ENCODE assay signal across 1 cellular context in the genomic region with DNA sequence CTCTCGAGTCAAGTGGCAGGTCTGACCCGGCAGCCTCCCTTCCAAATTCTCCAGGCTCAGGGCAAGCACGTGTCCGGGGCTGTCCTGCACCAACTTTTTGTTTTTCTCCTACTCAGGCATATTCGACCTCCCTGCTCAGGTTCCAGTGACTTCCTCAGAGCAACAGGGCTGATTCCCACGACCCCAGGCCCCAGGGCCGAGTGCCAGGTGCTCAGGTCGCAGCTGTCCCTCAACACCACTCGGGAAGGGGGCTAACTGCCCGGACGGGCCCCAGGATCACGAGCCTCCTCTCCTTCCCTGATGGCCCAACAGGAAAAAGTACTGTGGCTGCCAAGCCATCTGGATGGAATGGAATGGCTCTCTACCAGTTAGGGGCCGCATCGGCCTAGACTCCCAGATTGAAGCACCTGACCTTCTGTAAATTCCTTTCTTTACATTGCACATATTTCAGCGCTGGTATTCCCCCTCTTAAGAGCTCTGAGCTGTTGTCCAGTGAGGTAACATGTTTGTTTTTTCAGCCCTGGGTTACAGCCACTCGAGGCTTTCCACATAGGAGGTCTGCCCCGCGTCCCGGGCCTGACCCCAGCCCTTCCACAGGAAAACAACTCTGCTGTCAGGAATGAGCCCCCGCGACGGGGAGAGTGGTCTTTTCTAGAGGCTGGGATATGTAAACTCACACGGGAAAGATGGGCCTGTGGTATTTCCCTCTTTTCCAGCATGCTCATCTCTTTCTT.
TF ChIP-seq lines count a peak whose summit lies in the region.

No MANE protein-coding gene starts in this region.

TF ChIP-seq in HepG2, 621 proteins besides CTCF, POLR2A, EP300 and RAD21 (continued from another document and continues in another):
- TF ChIP-seq, protein P1, sequence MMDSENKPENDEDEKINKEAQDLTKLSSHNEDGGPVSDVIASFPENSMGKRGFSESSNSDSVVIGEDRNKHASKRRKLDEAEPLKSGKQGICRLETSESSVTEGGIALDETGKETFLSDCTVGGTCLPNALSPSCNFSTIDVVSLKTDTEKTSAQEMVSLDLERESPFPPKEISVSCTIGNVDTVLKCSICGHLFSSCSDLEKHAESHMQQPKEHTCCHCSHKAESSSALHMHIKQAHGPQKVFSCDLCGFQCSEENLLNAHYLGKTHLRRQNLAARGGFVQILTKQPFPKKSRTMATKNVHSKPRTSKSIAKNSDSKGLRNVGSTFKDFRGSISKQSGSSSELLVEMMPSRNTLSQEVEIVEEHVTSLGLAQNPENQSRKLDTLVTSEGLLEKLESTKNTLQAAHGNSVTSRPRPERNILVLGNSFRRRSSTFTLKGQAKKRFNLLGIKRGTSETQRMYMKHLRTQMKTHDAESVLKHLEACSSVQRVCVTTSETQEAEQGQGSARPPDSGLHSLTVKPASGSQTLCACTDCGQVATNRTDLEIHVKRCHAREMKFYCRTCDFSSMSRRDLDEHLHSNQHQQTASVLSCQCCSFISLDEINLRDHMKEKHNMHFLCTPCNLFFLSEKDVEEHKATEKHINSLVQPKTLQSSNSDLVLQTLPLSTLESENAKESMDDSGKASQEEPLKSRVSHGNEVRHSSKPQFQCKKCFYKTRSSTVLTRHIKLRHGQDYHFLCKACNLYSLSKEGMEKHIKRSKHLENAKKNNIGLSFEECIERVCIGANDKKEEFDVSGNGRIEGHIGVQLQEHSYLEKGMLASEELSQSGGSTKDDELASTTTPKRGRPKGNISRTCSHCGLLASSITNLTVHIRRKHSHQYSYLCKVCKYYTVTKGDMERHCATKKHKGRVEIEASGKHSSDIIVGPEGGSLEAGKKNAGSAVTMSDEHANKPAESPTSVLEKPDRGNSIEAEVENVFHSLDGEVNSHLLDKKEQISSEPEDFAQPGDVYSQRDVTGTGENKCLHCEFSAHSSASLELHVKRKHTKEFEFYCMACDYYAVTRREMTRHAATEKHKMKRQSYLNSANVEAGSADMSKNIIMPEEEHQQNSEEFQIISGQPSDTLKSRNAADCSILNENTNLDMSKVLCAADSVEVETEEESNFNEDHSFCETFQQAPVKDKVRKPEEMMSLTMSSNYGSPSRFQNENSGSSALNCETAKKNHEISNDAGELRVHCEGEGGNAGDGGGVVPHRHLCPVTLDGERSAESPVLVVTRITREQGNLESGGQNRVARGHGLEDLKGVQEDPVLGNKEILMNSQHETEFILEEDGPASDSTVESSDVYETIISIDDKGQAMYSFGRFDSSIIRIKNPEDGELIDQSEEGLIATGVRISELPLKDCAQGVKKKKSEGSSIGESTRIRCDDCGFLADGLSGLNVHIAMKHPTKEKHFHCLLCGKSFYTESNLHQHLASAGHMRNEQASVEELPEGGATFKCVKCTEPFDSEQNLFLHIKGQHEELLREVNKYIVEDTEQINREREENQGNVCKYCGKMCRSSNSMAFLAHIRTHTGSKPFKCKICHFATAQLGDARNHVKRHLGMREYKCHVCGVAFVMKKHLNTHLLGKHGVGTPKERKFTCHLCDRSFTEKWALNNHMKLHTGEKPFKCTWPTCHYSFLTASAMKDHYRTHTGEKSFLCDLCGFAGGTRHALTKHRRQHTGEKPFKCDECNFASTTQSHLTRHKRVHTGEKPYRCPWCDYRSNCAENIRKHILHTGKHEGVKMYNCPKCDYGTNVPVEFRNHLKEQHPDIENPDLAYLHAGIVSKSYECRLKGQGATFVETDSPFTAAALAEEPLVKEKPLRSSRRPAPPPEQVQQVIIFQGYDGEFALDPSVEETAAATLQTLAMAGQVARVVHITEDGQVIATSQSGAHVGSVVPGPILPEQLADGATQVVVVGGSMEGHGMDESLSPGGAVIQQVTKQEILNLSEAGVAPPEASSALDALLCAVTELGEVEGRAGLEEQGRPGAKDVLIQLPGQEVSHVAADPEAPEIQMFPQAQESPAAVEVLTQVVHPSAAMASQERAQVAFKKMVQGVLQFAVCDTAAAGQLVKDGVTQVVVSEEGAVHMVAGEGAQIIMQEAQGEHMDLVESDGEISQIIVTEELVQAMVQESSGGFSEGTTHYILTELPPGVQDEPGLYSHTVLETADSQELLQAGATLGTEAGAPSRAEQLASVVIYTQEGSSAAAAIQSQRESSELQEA (CRISPR knock-in tag; IDR thresholded peaks at IDR 0.05; ENCODE audit: not compliant biosample characterization), result no peak
- no peak for TF ChIP-seq KDM3A (CRISPR knock-in tag; IDR thresholded peaks at IDR 0.05; ENCODE audit: low read depth)
- no peak for TF ChIP-seq ZNF589 (CRISPR knock-in tag; conservative IDR thresholded peaks at IDR 0.05)
- 0 out of 2 replicates have a peak, but pooled peaks have one; percentile 30 for TF ChIP-seq ZNF614 (CRISPR knock-in tag; IDR thresholded peaks at IDR 0.05; ENCODE audit: borderline replicate concordance)
- TF ChIP-seq NR2F6 (IDR thresholded peaks at IDR 0.05), result peak; percentile 67
- TF ChIP-seq NR2F6 (CRISPR knock-in tag; IDR thresholded peaks at IDR 0.05), result peak; percentile 57; the same call in 1 of the 2 replicates
- TF ChIP-seq CEBPB (IDR thresholded peaks at IDR 0.05; ENCODE audit: borderline replicate concordance, low read depth, low read length), result peak; percentile 49
- 0 out of 2 replicates have a peak, but pooled peaks have one; percentile 21 for TF ChIP-seq KMT2A (CRISPR knock-in tag; IDR thresholded peaks at IDR 0.05)
- no peak for TF ChIP-seq ZNF296 (CRISPR knock-in tag; conservative IDR thresholded peaks at IDR 0.05)
- TF ChIP-seq, protein P2, sequence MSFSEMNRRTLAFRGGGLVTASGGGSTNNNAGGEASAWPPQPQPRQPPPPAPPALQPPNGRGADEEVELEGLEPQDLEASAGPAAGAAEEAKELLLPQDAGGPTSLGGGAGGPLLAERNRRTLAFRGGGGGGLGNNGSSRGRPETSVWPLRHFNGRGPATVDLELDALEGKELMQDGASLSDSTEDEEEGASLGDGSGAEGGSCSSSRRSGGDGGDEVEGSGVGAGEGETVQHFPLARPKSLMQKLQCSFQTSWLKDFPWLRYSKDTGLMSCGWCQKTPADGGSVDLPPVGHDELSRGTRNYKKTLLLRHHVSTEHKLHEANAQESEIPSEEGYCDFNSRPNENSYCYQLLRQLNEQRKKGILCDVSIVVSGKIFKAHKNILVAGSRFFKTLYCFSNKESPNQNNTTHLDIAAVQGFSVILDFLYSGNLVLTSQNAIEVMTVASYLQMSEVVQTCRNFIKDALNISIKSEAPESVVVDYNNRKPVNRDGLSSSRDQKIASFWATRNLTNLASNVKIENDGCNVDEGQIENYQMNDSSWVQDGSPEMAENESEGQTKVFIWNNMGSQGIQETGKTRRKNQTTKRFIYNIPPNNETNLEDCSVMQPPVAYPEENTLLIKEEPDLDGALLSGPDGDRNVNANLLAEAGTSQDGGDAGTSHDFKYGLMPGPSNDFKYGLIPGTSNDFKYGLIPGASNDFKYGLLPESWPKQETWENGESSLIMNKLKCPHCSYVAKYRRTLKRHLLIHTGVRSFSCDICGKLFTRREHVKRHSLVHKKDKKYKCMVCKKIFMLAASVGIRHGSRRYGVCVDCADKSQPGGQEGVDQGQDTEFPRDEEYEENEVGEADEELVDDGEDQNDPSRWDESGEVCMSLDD (CRISPR knock-in tag; IDR thresholded peaks at IDR 0.05; ENCODE audit: borderline replicate concordance), result no peak
- TF ChIP-seq ZNF256 (CRISPR knock-in tag; conservative IDR thresholded peaks at IDR 0.05), result no peak
- TF ChIP-seq PPARG (CRISPR knock-in tag; conservative IDR thresholded peaks at IDR 0.05), result no peak
- no peak for TF ChIP-seq KDM4B (CRISPR knock-in tag; IDR thresholded peaks at IDR 0.05)
- TF ChIP-seq KLF15 (CRISPR knock-in tag; IDR thresholded peaks at IDR 0.05; ENCODE audit: borderline replicate concordance), result no peak
- TF ChIP-seq, protein P3, sequence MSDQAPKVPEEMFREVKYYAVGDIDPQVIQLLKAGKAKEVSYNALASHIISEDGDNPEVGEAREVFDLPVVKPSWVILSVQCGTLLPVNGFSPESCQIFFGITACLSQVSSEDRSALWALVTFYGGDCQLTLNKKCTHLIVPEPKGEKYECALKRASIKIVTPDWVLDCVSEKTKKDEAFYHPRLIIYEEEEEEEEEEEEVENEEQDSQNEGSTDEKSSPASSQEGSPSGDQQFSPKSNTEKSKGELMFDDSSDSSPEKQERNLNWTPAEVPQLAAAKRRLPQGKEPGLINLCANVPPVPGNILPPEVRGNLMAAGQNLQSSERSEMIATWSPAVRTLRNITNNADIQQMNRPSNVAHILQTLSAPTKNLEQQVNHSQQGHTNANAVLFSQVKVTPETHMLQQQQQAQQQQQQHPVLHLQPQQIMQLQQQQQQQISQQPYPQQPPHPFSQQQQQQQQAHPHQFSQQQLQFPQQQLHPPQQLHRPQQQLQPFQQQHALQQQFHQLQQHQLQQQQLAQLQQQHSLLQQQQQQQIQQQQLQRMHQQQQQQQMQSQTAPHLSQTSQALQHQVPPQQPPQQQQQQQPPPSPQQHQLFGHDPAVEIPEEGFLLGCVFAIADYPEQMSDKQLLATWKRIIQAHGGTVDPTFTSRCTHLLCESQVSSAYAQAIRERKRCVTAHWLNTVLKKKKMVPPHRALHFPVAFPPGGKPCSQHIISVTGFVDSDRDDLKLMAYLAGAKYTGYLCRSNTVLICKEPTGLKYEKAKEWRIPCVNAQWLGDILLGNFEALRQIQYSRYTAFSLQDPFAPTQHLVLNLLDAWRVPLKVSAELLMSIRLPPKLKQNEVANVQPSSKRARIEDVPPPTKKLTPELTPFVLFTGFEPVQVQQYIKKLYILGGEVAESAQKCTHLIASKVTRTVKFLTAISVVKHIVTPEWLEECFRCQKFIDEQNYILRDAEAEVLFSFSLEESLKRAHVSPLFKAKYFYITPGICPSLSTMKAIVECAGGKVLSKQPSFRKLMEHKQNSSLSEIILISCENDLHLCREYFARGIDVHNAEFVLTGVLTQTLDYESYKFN (CRISPR knock-in tag; conservative IDR thresholded peaks at IDR 0.05), result no peak
- TF ChIP-seq ZNF160 (CRISPR knock-in tag; IDR thresholded peaks at IDR 0.05), result no peak
- no peak for TF ChIP-seq ZNF773 (CRISPR knock-in tag; IDR thresholded peaks at IDR 0.05; ENCODE audit: borderline replicate concordance)
- TF ChIP-seq MAFF (IDR thresholded peaks at IDR 0.05; ENCODE audit: low read depth, low read length), result no peak
- no peak for TF ChIP-seq KLF9 (CRISPR knock-in tag; IDR thresholded peaks at IDR 0.05; ENCODE audit: low read depth)
- no peak for TF ChIP-seq MIER2 (CRISPR knock-in tag; IDR thresholded peaks at IDR 0.05)
- TF ChIP-seq ZNF549 (CRISPR knock-in tag; IDR thresholded peaks at IDR 0.05), result no peak
- TF ChIP-seq, protein P4, sequence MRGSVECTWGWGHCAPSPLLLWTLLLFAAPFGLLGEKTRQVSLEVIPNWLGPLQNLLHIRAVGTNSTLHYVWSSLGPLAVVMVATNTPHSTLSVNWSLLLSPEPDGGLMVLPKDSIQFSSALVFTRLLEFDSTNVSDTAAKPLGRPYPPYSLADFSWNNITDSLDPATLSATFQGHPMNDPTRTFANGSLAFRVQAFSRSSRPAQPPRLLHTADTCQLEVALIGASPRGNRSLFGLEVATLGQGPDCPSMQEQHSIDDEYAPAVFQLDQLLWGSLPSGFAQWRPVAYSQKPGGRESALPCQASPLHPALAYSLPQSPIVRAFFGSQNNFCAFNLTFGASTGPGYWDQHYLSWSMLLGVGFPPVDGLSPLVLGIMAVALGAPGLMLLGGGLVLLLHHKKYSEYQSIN (CRISPR knock-in tag; IDR thresholded peaks at IDR 0.05; ENCODE audit: borderline replicate concordance), result no peak
- TF ChIP-seq KMT2B (CRISPR knock-in tag; IDR thresholded peaks at IDR 0.05), result 0 out of 2 replicates have a peak, but pooled peaks have one; percentile 43
- peak; percentile 33; the same call in 1 of the 2 replicates for TF ChIP-seq CEBPG (CRISPR knock-in tag; IDR thresholded peaks at IDR 0.05)
- TF ChIP-seq ZNF841 (CRISPR knock-in tag; IDR thresholded peaks at IDR 0.05; ENCODE audit: borderline replicate concordance), result no peak
- TF ChIP-seq SAFB2 (CRISPR knock-in tag; IDR thresholded peaks at IDR 0.05; ENCODE audit: borderline replicate concordance, low read depth), result no peak
- TF ChIP-seq, protein P5, sequence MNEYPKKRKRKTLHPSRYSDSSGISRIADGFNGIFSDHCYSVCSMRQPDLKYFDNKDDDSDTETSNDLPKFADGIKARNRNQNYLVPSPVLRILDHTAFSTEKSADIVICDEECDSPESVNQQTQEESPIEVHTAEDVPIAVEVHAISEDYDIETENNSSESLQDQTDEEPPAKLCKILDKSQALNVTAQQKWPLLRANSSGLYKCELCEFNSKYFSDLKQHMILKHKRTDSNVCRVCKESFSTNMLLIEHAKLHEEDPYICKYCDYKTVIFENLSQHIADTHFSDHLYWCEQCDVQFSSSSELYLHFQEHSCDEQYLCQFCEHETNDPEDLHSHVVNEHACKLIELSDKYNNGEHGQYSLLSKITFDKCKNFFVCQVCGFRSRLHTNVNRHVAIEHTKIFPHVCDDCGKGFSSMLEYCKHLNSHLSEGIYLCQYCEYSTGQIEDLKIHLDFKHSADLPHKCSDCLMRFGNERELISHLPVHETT (CRISPR knock-in tag; conservative IDR thresholded peaks at IDR 0.05), result no peak
- TF ChIP-seq, protein P6, sequence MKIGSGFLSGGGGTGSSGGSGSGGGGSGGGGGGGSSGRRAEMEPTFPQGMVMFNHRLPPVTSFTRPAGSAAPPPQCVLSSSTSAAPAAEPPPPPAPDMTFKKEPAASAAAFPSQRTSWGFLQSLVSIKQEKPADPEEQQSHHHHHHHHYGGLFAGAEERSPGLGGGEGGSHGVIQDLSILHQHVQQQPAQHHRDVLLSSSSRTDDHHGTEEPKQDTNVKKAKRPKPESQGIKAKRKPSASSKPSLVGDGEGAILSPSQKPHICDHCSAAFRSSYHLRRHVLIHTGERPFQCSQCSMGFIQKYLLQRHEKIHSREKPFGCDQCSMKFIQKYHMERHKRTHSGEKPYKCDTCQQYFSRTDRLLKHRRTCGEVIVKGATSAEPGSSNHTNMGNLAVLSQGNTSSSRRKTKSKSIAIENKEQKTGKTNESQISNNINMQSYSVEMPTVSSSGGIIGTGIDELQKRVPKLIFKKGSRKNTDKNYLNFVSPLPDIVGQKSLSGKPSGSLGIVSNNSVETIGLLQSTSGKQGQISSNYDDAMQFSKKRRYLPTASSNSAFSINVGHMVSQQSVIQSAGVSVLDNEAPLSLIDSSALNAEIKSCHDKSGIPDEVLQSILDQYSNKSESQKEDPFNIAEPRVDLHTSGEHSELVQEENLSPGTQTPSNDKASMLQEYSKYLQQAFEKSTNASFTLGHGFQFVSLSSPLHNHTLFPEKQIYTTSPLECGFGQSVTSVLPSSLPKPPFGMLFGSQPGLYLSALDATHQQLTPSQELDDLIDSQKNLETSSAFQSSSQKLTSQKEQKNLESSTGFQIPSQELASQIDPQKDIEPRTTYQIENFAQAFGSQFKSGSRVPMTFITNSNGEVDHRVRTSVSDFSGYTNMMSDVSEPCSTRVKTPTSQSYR (CRISPR knock-in tag; IDR thresholded peaks at IDR 0.05; ENCODE audit: borderline replicate concordance), result peak; percentile 8; the same call in 1 of the 2 replicates
- no peak for TF ChIP-seq ZNF775 (CRISPR knock-in tag; IDR thresholded peaks at IDR 0.05; ENCODE audit: borderline replicate concordance)
- TF ChIP-seq, protein P7, sequence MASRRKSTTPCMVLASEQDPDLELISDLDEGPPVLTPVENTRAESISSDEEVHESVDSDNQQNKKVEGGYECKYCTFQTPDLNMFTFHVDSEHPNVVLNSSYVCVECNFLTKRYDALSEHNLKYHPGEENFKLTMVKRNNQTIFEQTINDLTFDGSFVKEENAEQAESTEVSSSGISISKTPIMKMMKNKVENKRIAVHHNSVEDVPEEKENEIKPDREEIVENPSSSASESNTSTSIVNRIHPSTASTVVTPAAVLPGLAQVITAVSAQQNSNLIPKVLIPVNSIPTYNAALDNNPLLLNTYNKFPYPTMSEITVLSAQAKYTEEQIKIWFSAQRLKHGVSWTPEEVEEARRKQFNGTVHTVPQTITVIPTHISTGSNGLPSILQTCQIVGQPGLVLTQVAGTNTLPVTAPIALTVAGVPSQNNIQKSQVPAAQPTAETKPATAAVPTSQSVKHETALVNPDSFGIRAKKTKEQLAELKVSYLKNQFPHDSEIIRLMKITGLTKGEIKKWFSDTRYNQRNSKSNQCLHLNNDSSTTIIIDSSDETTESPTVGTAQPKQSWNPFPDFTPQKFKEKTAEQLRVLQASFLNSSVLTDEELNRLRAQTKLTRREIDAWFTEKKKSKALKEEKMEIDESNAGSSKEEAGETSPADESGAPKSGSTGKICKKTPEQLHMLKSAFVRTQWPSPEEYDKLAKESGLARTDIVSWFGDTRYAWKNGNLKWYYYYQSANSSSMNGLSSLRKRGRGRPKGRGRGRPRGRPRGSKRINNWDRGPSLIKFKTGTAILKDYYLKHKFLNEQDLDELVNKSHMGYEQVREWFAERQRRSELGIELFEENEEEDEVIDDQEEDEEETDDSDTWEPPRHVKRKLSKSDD (CRISPR knock-in tag; IDR thresholded peaks at IDR 0.05; ENCODE audit: low read depth), result no peak
